Comparison of ENCODE assay signal across 12 cellular contexts in the genomic region with DNA sequence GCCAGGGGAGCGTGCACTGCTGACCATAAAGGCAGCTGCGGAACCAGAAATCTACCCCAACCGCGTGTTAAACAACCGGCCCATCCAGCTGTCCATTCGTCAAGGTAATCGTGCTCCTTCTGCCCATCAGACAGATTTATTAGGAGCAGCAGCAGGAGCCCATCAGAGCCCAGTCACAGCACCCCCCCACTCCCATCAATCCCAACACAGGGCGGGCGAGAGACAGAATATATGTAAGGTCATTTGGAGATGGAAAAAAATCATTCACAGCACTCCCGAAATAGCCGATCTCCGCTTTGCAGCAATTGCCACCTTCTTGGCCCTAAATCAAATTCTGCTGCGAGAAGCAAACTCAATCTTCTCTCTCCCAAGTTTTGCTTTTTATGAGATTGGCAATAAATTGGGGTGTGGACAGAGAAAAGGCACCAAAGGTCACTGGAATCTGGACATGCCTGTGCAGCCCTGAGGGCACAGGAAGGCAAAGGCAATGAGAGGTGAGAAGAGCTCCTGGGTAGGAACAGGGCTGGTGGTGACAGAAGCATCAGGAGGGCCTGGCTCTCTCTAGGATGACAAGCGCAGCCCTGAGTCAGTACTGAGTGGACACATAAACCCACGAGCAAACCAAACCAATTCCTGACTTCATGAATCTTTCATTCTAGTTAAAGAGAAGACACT.
DNase-seq lines count a peak whose midpoint lies in the region; ATAC-seq and TF ChIP-seq lines count a peak whose summit lies in the region.
"Had no signal": no experiment of that assay in that cellular context is flagged by ENCODE, and none has a peak within 500 bp of the region (broad histone marks: within the 10 kb centered on the region; RNA-seq: fewer than 3 reads in every experiment).

No MANE protein-coding gene starts in this region.

- no peaks in the 10 kb centered on the region for H3K79me2 ChIP-seq in mesendoderm (ENCODE audit: control insufficient read depth, insufficient read depth, low read length)

- H3K4me1 ChIP-seq in mesendoderm (ENCODE audit: control insufficient read depth, low read depth, low read length) (peaks cover 5% of the 10 kb centered on the region), upper lobe of right lung (no peaks in the 10 kb centered on the region)

- H3K4me1 Mint-ChIP-seq in brain: peaks cover 63% of the 10 kb centered on the region

- no peak overlapping the region for H3K4ac ChIP-seq in mesendoderm (ENCODE audit: low read depth, low read length)

- H3K27ac Mint-ChIP-seq in brain: peak overlapping the region; percentile 30 to 92 (median 36)

- no peak overlapping the region for H3K9ac ChIP-seq in mesendoderm (ENCODE audit: low read length)

- H4K5ac ChIP-seq in mesendoderm (ENCODE audit: low read length): no peak overlapping the region

- H2BK15ac ChIP-seq in mesendoderm (replicated peaks; ENCODE audit: low read depth): no peak overlapping the region

- H3K4me3 ChIP-seq in mesendoderm (ENCODE audit: low read length) (no peak overlapping the region), upper lobe of right lung (no peak overlapping the region)

- H4K8ac ChIP-seq in mesendoderm (ENCODE audit: low read depth, low read length): no peak overlapping the region

- H3K36me3 Mint-ChIP-seq in brain: no peaks in the 10 kb centered on the region

- H3K4me3 Mint-ChIP-seq in brain: no peak overlapping the region

- no peaks in the 10 kb centered on the region for H3K9me3 ChIP-seq in upper lobe of right lung

- peaks cover 12% of the 10 kb centered on the region for H3K27me3 Mint-ChIP-seq in brain

- no peak overlapping the region for H3K18ac ChIP-seq in mesendoderm (ENCODE audit: low read length)

- H3K36me3 ChIP-seq in mesendoderm (ENCODE audit: control insufficient read depth, insufficient read depth, low read length): no peaks in the 10 kb centered on the region
- H3K36me3 ChIP-seq in upper lobe of right lung: no peaks in the 10 kb centered on the region

- no peaks in the 10 kb centered on the region for H3K79me1 ChIP-seq in mesendoderm (ENCODE audit: low read length)

- H3K23ac ChIP-seq in mesendoderm (ENCODE audit: low read length): no peak overlapping the region

- TF ChIP-seq CTCF in brain (conservative IDR thresholded peaks at IDR 0.05) (no peak), upper lobe of right lung (IDR thresholded peaks at IDR 0.05) (no peak)

- H3K27me3 ChIP-seq in mesendoderm (ENCODE audit: insufficient read depth, low read length, poor library complexity) (no peaks in the 10 kb centered on the region), upper lobe of right lung (no peaks in the 10 kb centered on the region)

- WGBS in mesendoderm (ENCODE audit: extremely low coverage, insufficient coverage, low lambda C conversion rate): no CpG with 5 or more reads among the region's 15 CpGs

- H3K27ac ChIP-seq in mesendoderm (ENCODE audit: low read depth, low read length) (no peak overlapping the region), upper lobe of right lung (no peak overlapping the region)

- H3K4me2 ChIP-seq in mesendoderm (ENCODE audit: low read length): no peak overlapping the region

- peak; percentile 52 for ATAC-seq in Right ventricle myocardium superior (ENCODE audit: poor library complexity)
- ATAC-seq in upper lobe of right lung: no peak
- no peak for ATAC-seq in HG02973 (IDR thresholded peaks at IDR 0.05; ENCODE audit: unreplicated experiment)

- H3K56ac ChIP-seq in mesendoderm (ENCODE audit: low read length): peak overlapping the region; percentile 60

- peaks cover 0 to 5% (median 0%) of the 10 kb centered on the region in 5 experiments for H3K9me3 Mint-ChIP-seq in brain

- no peak overlapping the region for H2AK5ac ChIP-seq in mesendoderm (ENCODE audit: low read length)

- no peak overlapping the region for H2BK120ac ChIP-seq in mesendoderm (ENCODE audit: low read depth, low read length)

- H2BK5ac ChIP-seq in mesendoderm (ENCODE audit: low read length): no peak overlapping the region

- intact Hi-C loops in Right ventricle myocardium superior (cut with DNase I): no loop called here
- intact Hi-C loops in cardiac septum (cut with DNase I): no loop called here
- intact Hi-C loops in upper lobe of right lung (cut with DNase I): no loop called here

- no peak for DNase-seq in Right ventricle myocardium superior
- DNase-seq in cardiac septum (ENCODE audit: low spot score): no peak
- DNase-seq in mesendoderm: no peak
- peak; percentile 42 for DNase-seq in upper lobe of right lung
- DNase-seq in NCI-H1930 (lab: John Stamatoyannopoulos, UW): no peak
- DNase-seq in NCI-H82 treated with DMSO at 0.1 percent for 48 hours (lab: John Stamatoyannopoulos, UW; ENCODE audit: unreplicated experiment): no peak
- DNase-seq: C1 segment of cervical spinal cord, KG1, NCI-H1092, NCI-H2029 had no signal
